11 cellular contexts compared by ENCODE assay signal in the genomic region with DNA sequence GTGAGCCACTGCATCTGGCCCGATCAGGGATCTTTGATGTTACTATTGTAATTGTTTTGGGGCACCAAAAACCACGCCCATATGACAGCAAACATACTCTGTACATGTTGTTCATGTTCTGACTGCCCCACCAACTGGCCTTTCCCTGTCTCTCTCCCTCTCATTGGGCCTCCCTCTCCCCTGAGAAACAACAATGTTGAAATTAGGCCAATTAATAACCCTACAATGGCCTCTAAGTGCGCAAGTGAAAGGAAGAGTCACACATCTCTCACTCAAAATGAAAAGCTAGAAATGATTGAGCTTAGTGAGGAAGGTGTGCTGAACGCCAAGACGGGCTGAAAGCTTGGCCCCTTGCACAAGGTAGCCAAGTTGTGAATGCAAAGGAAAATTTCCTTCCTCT.
"Had no signal": no experiment of that assay in that cellular context is flagged by ENCODE, and none has a peak within 500 bp of the region (broad histone marks: within the 10 kb centered on the region; RNA-seq: fewer than 3 reads in every experiment).

No MANE protein-coding gene starts in this region.

- H3K4me1 Mint-ChIP-seq: immature natural killer cell had no signal

- H3K4me3 Mint-ChIP-seq: effector memory CD8-positive, alpha-beta T cell; immature natural killer cell; neural progenitor cell; WTC11 had no signal

- DNase-seq: activated gamma-delta T cell treated with Interleukin-2 at 50 U/mL for 16 hours; body of pancreas; effector memory CD8-positive, alpha-beta T cell; esophagus squamous epithelium; immature natural killer cell; left ventricle myocardium superior; upper lobe of right lung had no signal

- H3K27ac Mint-ChIP-seq: effector memory CD8-positive, alpha-beta T cell; immature natural killer cell; neural progenitor cell; progenitor cell of endocrine pancreas; WTC11 had no signal

- ATAC-seq: body of pancreas; effector memory CD8-positive, alpha-beta T cell; left ventricle myocardium superior; upper lobe of right lung; WTC11 had no signal

- H3K9me3 Mint-ChIP-seq: immature natural killer cell had no signal

- H3K36me3 ChIP-seq: esophagus squamous epithelium, neural progenitor cell, thoracic aorta, upper lobe of right lung had no signal

- H3K27me3 ChIP-seq: body of pancreas, neural progenitor cell, upper lobe of right lung had no signal

- H3K4me1 ChIP-seq: body of pancreas, esophagus squamous epithelium, upper lobe of right lung had no signal

- H3K9me3 ChIP-seq: body of pancreas, upper lobe of right lung had no signal

- H3K27me3 Mint-ChIP-seq: progenitor cell of endocrine pancreas had no signal

- H3K4me3 ChIP-seq: body of pancreas, esophagus squamous epithelium, neural progenitor cell, thoracic aorta, upper lobe of right lung had no signal
